ENCODE assay signal across 8 cellular contexts in the genomic region with DNA sequence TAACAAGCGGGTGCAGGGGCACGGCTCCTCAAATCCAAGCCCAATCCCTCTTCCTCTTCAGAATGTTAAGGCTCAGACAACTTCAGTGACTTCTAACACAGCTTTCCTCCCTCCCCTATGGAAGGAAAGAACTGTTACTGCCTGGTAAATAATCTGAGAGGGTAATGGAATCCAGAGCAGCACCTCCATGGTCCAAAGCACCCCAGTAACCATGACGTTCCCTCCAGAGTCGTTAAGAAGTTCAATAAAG. TPM values are rescaled to one million over a fixed set of nuclear protein-coding genes. Genes with fewer than 3 reads are reported as not detected.
DNase-seq lines count a peak whose midpoint lies in the region; ATAC-seq and TF ChIP-seq lines count a peak whose summit lies in the region.

No MANE protein-coding gene starts in this region.

- H3K9me3 Mint-ChIP-seq in progenitor cell of endocrine pancreas (ENCODE audit: low read depth) = no peaks in the 10 kb centered on the region

- no peaks in the 10 kb centered on the region for H3K9me3 ChIP-seq in RWPE2 (ENCODE audit: severe bottlenecking)
- no peaks in the 10 kb centered on the region for H3K9me3 ChIP-seq in esophagus muscularis mucosa

- H3K27me3 ChIP-seq in RWPE2 (ENCODE audit: insufficient read depth, poor library complexity, severe bottlenecking) (no peaks in the 10 kb centered on the region), esophagus muscularis mucosa (no peaks in the 10 kb centered on the region)

- H3K4me3 Mint-ChIP-seq in progenitor cell of endocrine pancreas (ENCODE audit: low read depth) = peak overlapping the region; percentile 84

- no peaks in the 10 kb centered on the region for H3K27me3 Mint-ChIP-seq in progenitor cell of endocrine pancreas

- H3K4me3 ChIP-seq in RWPE2 (ENCODE audit: severe bottlenecking) = peak overlapping the region; percentile 88
- peak overlapping the region; percentile 73 to 98 (median 85) for H3K4me3 ChIP-seq in esophagus muscularis mucosa

- no peak for TF ChIP-seq POLR2A in esophagus muscularis mucosa (IDR thresholded peaks at IDR 0.05; ENCODE audit: low read depth)

- peak; percentile 4 for DNase-seq in D341Med (ENCODE audit: low spot score)
- no peak for DNase-seq in RWPE2 (ENCODE audit: low spot score)
- no peak for DNase-seq in esophagus muscularis mucosa (ENCODE audit: extremely low spot score)
- DNase-seq in progenitor cell of endocrine pancreas (ENCODE audit: low spot score, unreplicated experiment) = no peak
- DNase-seq in NCI-H2196 (lab: John Stamatoyannopoulos, UW; ENCODE audit: unreplicated experiment) = no peak

- H3K4me1 Mint-ChIP-seq in progenitor cell of endocrine pancreas (ENCODE audit: low read depth) = peaks cover 26% of the 10 kb centered on the region

- no peak for TF ChIP-seq EP300 in esophagus muscularis mucosa (IDR thresholded peaks at IDR 0.05)

- peaks cover 4% of the 10 kb centered on the region; the same call in 1 of the 2 replicates for H3K36me3 ChIP-seq in RWPE2 (ENCODE audit: low read depth)
- no peaks in the 10 kb centered on the region for H3K36me3 ChIP-seq in esophagus muscularis mucosa

- H3K36me3 Mint-ChIP-seq in progenitor cell of endocrine pancreas (ENCODE audit: insufficient read depth) = no peaks in the 10 kb centered on the region

- intact Hi-C loops in esophagus muscularis mucosa (cut with DNase I) = no loop called here

- 4% methylated on average over 4 of the region's 4 CpGs for WGBS in esophagus muscularis mucosa

- peak overlapping the region; percentile 95 for H3K27ac Mint-ChIP-seq in progenitor cell of endocrine pancreas

- peaks cover 4% of the 10 kb centered on the region for H3K4me1 ChIP-seq in RWPE2 (ENCODE audit: insufficient read depth, poor library complexity, severe bottlenecking)
- H3K4me1 ChIP-seq in esophagus muscularis mucosa = peaks cover 49 to 65% (median 62%) of the 10 kb centered on the region in 4 donors

- ATAC-seq in RWPE2 (ENCODE audit: low read depth) (no peak), GM19452 (IDR thresholded peaks at IDR 0.05; ENCODE audit: unreplicated experiment) (no peak), GM19023 (IDR thresholded peaks at IDR 0.05; ENCODE audit: unreplicated experiment) (no peak), HG03139 (IDR thresholded peaks at IDR 0.05; ENCODE audit: unreplicated experiment) (no peak)

- TF ChIP-seq CTCF in RWPE2 (IDR thresholded peaks at IDR 0.05; ENCODE audit: poor library complexity, severe bottlenecking) = no peak
- no peak for TF ChIP-seq CTCF in esophagus muscularis mucosa (IDR thresholded peaks at IDR 0.05)
- TF ChIP-seq CTCF in progenitor cell of endocrine pancreas (IDR thresholded peaks at IDR 0.05; ENCODE audit: unreplicated experiment) = no peak

- H3K27ac ChIP-seq in RWPE2 (ENCODE audit: poor library complexity, severe bottlenecking) (peak overlapping the region; percentile 64), esophagus muscularis mucosa (replicated peaks in 1 of 4) (peak overlapping the region; percentile 95 to 97 (median 96))

RNA-seq across cellular contexts. Expression of gene AKT2, which starts 1.0 kb away (rescaled TPM):
- total RNA-seq in esophagus muscularis mucosa (10 to 100 TPM; 53.3 to 82.1 (median 64.0) TPM), progenitor cell of endocrine pancreas (200 TPM in 2 replicates)

RNA-seq across cellular contexts. Expression of gene CCNP, which starts 57.7 kb away (rescaled TPM):
- total RNA-seq in esophagus muscularis mucosa (under 1 TPM in 1 of 4 donors, not detected in 3; 0.97 TPM), progenitor cell of endocrine pancreas (0.50 and 0.78 TPM in 2 replicates)
